17 cellular contexts compared by ENCODE assay signal in genomic region chr14:92654206-92654901, GRCh38.
DNase-seq lines count a peak whose midpoint lies in the region; ATAC-seq and TF ChIP-seq lines count a peak whose summit lies in the region.
"Had no signal": no experiment of that assay in that cellular context is flagged by ENCODE, and none has a peak within 500 bp of the region (broad histone marks: within the 10 kb centered on the region; RNA-seq: fewer than 3 reads in every experiment).

No MANE protein-coding gene starts in this region.

- intact Hi-C loops in activated CD4-positive, alpha-beta T cell treated with anti-CD3 and anti-CD28 coated beads, Interleukin-2, amount 10 ng/mL, durations not matched to agents 24 days and 14 days (cut with micrococcal nuclease), result no loop called here
- intact Hi-C loops in activated B cell treated with CpG ODN at 0.5 μM for 24 hours (cut with micrococcal nuclease), result no loop called here

- POLR2A ChIA-PET in activated B cell treated with CpG ODN at 0.5 μM for 24 hours (lab: Charles Lee), result interaction anchor here (0.5 to 6.1 kb wide), 11 partner anchors 21 to 721 kb away, joined by 3 to 144 read pairs (median 4); partner anchors contain the start of gene LGMN

- in situ Hi-C loops in GM13977 (cut with MboI; ENCODE audit: low pct_unique_long_range_greater_than_20kb, low sequenced_read_pairs, unreplicated experiment), result no loop called here

- H3K9me3 ChIP-seq in suprapubic skin, result no peaks in the 10 kb centered on the region
- H3K9me3 ChIP-seq: A549, SK-N-SH had no signal

- WGBS in suprapubic skin, result 86% methylated on average over 19 of the region's 19 CpGs

- ATAC-seq in activated B cell treated with CpG ODN at 0.5 μM for 24 hours (ENCODE audit: low read depth) (no peak), SK-N-SH treated with all-trans-retinoic acid at 6 μM for 48 hours (no peak)
- ATAC-seq: A549 had no signal

- no peak for TF ChIP-seq POLR2A in suprapubic skin (IDR thresholded peaks at IDR 0.05)

- H3K27ac Mint-ChIP-seq in activated CD4-positive, alpha-beta T cell treated with anti-CD3 and anti-CD28 coated beads, Interleukin-2, amount 10 ng/mL, durations not matched to agents 24 days and 14 days, result peak overlapping the region; percentile 42
- H3K27ac Mint-ChIP-seq in activated B cell treated with CpG ODN at 0.5 μM for 24 hours, result peak overlapping the region; percentile 95
- peak overlapping the region; percentile 100 for H3K27ac Mint-ChIP-seq in immature natural killer cell

- H3K4me3 ChIP-seq in suprapubic skin, result peak overlapping the region; percentile 41
- H3K4me3 ChIP-seq: A549 had no signal

- H3K27me3 Mint-ChIP-seq in activated CD4-positive, alpha-beta T cell treated with anti-CD3 and anti-CD28 coated beads, Interleukin-2, amount 10 ng/mL, durations not matched to agents 24 days and 14 days, result no peaks in the 10 kb centered on the region
- no peaks in the 10 kb centered on the region for H3K27me3 Mint-ChIP-seq in activated B cell treated with CpG ODN at 0.5 μM for 24 hours
- peaks cover 40 to 71% (median 49%) of the 10 kb centered on the region in 3 donors for H3K27me3 Mint-ChIP-seq in immature natural killer cell (ENCODE audit: low read depth in 3 of 3)

- peaks cover 30% of the 10 kb centered on the region for H3K4me1 ChIP-seq in suprapubic skin
- H3K4me1 ChIP-seq: A549 had no signal

- no peak for DNase-seq in activated CD4-positive, alpha-beta T cell treated with anti-CD3 and anti-CD28 coated beads, Interleukin-2, amount 10 ng/mL, durations not matched to agents 24 days and 14 days
- no peak for DNase-seq in activated CD4-positive, alpha-beta T cell treated with anti-CD3 and anti-CD28 coated beads for 1 hour
- DNase-seq in activated B cell treated with CpG ODN at 0.5 μM for 24 hours (no peak), immature natural killer cell (peak; percentile 65 to 67 (median 67)), suprapubic skin (ENCODE audit: low spot score in 2 of 2) (no peak), GM13977 (ENCODE audit: low spot score) (no peak)
- DNase-seq in stimulated activated CD4-positive, alpha-beta T cell treated with anti-CD3 and anti-CD28 coated beads, Interleukin-1b, Interleukin-23, amount 100 ng/mL, for 48 hours, result no peak
- DNase-seq: activated gamma-delta T cell treated with Interleukin-2 at 50 U/mL for 16 hours; glutamatergic neuron; HFFc6; kidney; NCI-H2227 treated with DMSO at 0.1 percent for 48 hours; retina; SK-N-SH; stimulated activated CD4-positive, alpha-beta T cell treated with anti-CD3 and anti-CD28 coated beads, Interleukin-4, amount 100 ng/mL, for 1 hour had no signal

- H3K36me3 ChIP-seq in suprapubic skin, result peaks cover 18% of the 10 kb centered on the region

- H3K27me3 ChIP-seq in suprapubic skin, result no peaks in the 10 kb centered on the region

- TF ChIP-seq CTCF in activated B cell treated with CpG ODN at 0.5 μM for 24 hours (IDR thresholded peaks at IDR 0.05), result no peak
- TF ChIP-seq CTCF in suprapubic skin (IDR thresholded peaks at IDR 0.05), result no peak
- no peak for TF ChIP-seq CTCF in GM13977 (IDR thresholded peaks at IDR 0.05; ENCODE audit: extremely low read depth, insufficient read depth, missing control alignments)

- TF ChIP-seq EP300 in suprapubic skin (IDR thresholded peaks at IDR 0.05), result no peak

- peaks cover 49% of the 10 kb centered on the region for H3K36me3 Mint-ChIP-seq in activated CD4-positive, alpha-beta T cell treated with anti-CD3 and anti-CD28 coated beads, Interleukin-2, amount 10 ng/mL, durations not matched to agents 24 days and 14 days (ENCODE audit: low read depth)
- peaks cover 59% of the 10 kb centered on the region for H3K36me3 Mint-ChIP-seq in activated B cell treated with CpG ODN at 0.5 μM for 24 hours (ENCODE audit: low read depth)
- H3K36me3 Mint-ChIP-seq in immature natural killer cell, result peaks cover 13 to 48% (median 24%) of the 10 kb centered on the region in 3 donors

- no peaks in the 10 kb centered on the region for H3K9me3 Mint-ChIP-seq in activated CD4-positive, alpha-beta T cell treated with anti-CD3 and anti-CD28 coated beads, Interleukin-2, amount 10 ng/mL, durations not matched to agents 24 days and 14 days
- H3K9me3 Mint-ChIP-seq in activated B cell treated with CpG ODN at 0.5 μM for 24 hours (no peaks in the 10 kb centered on the region), immature natural killer cell (no peaks in the 10 kb centered on the region)
- H3K9me3 Mint-ChIP-seq: HFFc6 had no signal

- CTCF ChIA-PET in activated B cell treated with CpG ODN at 0.5 μM for 24 hours (lab: Charles Lee), result interaction anchor here (0.7 to 4.3 kb wide), 5 partner anchors 9 to 65 kb away, joined by 3 to 38 read pairs (median 6); no protein-coding TSS in a partner anchor

- H3K4me1 Mint-ChIP-seq in activated CD4-positive, alpha-beta T cell treated with anti-CD3 and anti-CD28 coated beads, Interleukin-2, amount 10 ng/mL, durations not matched to agents 24 days and 14 days, result peaks cover 70% of the 10 kb centered on the region
- H3K4me1 Mint-ChIP-seq in activated B cell treated with CpG ODN at 0.5 μM for 24 hours, result peaks cover 79% of the 10 kb centered on the region
- peaks cover 80 to 85% of the 10 kb centered on the region in 2 donors for H3K4me1 Mint-ChIP-seq in immature natural killer cell

- no peak overlapping the region for H3K27ac ChIP-seq in suprapubic skin
- H3K27ac ChIP-seq: A549 had no signal

- peak overlapping the region; percentile 94 for H3K4me3 Mint-ChIP-seq in activated CD4-positive, alpha-beta T cell treated with anti-CD3 and anti-CD28 coated beads, Interleukin-2, amount 10 ng/mL, durations not matched to agents 24 days and 14 days
- peak overlapping the region; percentile 98 for H3K4me3 Mint-ChIP-seq in activated B cell treated with CpG ODN at 0.5 μM for 24 hours
- peak overlapping the region; percentile 99 to 100 (median 100) for H3K4me3 Mint-ChIP-seq in immature natural killer cell
- H3K4me3 Mint-ChIP-seq: HFFc6 had no signal

TF ChIP-seq in SK-N-SH treated with all-trans-retinoic acid at 6 μM for 48 hours, 23 proteins besides CTCF, POLR2A, EP300 and RAD21:
- TF ChIP-seq PPARA (CRISPR knock-in tag; IDR thresholded peaks at IDR 0.05; ENCODE audit: borderline replicate concordance) (no peak), TOX (CRISPR knock-in tag; IDR thresholded peaks at IDR 0.05; ENCODE audit: borderline replicate concordance) (no peak), POU6F1 (CRISPR knock-in tag; IDR thresholded peaks at IDR 0.05; ENCODE audit: borderline replicate concordance, low read depth) (no peak)

Comparison
In these comparisons a context has a peak if more than half of its experiments do, and no peak if none do; other contexts are left out.
1. DNase-seq: peak in immature natural killer cell (3 of 3); none in activated CD4-positive, alpha-beta T cell treated with anti-CD3 and anti-CD28 coated beads, Interleukin-2, amount 10 ng/mL, durations not matched to agents 24 days and 14 days (single experiment), activated CD4-positive, alpha-beta T cell treated with anti-CD3 and anti-CD28 coated beads for 1 hour (single experiment), activated B cell treated with CpG ODN at 0.5 μM for 24 hours (single experiment), suprapubic skin (0 of 2), stimulated activated CD4-positive, alpha-beta T cell treated with anti-CD3 and anti-CD28 coated beads, Interleukin-1b, Interleukin-23, amount 100 ng/mL, for 48 hours (single experiment) and GM13977 (single experiment).
2. H3K27ac Mint-ChIP-seq: peak in every context shown above with its lines; median percentile 100 in immature natural killer cell; 95 in activated B cell treated with CpG ODN at 0.5 μM for 24 hours; 42 in activated CD4-positive, alpha-beta T cell treated with anti-CD3 and anti-CD28 coated beads, Interleukin-2, amount 10 ng/mL, durations not matched to agents 24 days and 14 days.
3. Peak in every context shown above with its lines, with median percentiles within 50 percentile points of each other: H3K4me3 Mint-ChIP-seq.